In the genomic region with DNA sequence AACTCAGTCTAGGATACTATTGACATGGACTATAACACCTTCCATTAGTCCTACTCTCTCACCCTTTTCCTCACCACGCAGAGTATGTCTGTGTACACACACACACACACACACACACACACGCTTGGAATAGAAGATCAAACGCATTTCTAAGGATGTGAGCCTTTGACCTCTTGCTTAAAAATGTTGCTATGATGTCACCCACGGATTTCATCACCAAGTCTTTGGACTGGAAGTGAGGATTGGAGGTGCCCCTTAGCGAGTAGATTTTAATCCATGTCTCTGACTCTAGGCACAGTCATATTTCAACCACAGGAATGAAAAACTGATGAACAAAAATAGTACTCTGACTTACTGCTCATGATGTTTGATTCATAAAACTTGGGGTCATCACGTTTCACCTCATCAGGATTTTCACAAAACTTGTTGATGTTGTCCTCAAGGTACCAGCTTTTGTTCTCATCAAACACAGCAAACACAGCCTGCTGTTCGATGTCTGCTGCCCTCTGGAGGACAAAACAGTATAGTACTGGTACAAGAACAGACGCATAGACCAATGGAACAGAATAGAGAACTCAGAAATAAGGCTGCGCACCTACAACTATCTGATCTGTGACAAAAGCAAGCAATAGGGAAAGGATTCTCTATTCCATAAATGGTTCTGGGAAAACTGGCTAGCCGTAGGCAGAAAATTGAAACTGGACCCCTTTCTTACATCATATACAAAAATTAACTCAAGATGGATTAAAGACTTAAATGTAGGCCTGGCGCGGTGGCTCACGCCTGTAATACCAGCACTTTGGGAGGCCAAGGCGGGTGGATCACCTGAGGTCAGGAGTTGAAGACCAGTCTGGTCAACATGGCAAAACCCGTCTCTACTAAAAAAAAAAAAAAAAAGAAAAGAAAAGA, we compare ENCODE assay signal across 9 cellular contexts. TPM values are rescaled to one million over a fixed set of nuclear protein-coding genes. Genes with fewer than 3 reads are reported as not detected.
DNase-seq lines count a peak whose midpoint lies in the region; ATAC-seq and TF ChIP-seq lines count a peak whose summit lies in the region.
"Had no signal": no experiment of that assay in that cellular context is flagged by ENCODE, and none has a peak within 500 bp of the region (broad histone marks: within the 10 kb centered on the region; RNA-seq: fewer than 3 reads in every experiment).

No MANE protein-coding gene starts in this region.

- intact Hi-C loops in HCT116 (cut with micrococcal nuclease), result loop anchor here (1.0 to 10.0 kb wide), 3 partner anchors 80 to 943 kb away; no protein-coding TSS in a partner anchor

- no TSS peak for BruUV-seq in HCT116 (replicated peaks; lab: Mats Ljungman, UMichigan)

- CTCF ChIA-PET in HCT116 (lab: Charles Lee), result interaction anchor here (0.6 to 2.8 kb wide), 24 partner anchors 8 to 943 kb away, joined by 3 to 35 read pairs (median 4); a partner anchor contains a TSS

- TF ChIP-seq RAD21 in HCT116 (IDR thresholded peaks at IDR 0.05; ENCODE audit: low read depth), result peak; percentile 92

- RAD21 ChIA-PET in HCT116 (lab: Charles Lee; ENCODE audit: low non-redundant PET in 1 of 2, low total read pairs in 2 of 2, uncharacterized antibody in 2 of 2, unreplicated experiment in 2 of 2), result interaction anchor here (0.6 to 1.8 kb wide), 6 partner anchors 17 to 1522 kb away, joined by 3 to 6 read pairs (median 4); a partner anchor contains a TSS

- no peaks in the 10 kb centered on the region for H4K20me1 ChIP-seq in HCT116 (ENCODE audit: insufficient read depth)

- H3K27me3 Mint-ChIP-seq in T-helper 2 cell treated with Interferon-gamma antibody and Interleukin-4, amounts not matched to agents 5 μg/mL and 100 μg/mL, for 36 hours (ENCODE audit: low read depth), result no peaks in the 10 kb centered on the region
- H3K27me3 Mint-ChIP-seq: dendritic cell treated with granulocyte-macrophage colony-stimulating factor and Interleukin-4, amounts not matched to agents 40 ng/mL and 50 ng/mL, for 4 days had no signal

- H3K79me2 ChIP-seq in HCT116 (ENCODE audit: insufficient read depth, low read length), result no peaks in the 10 kb centered on the region

- peak; percentile 89 for ATAC-seq in HCT116

- H3K9me3 ChIP-seq in HCT116 (ENCODE audit: control insufficient read depth in 1 of 2, insufficient read depth in 1 of 2, low read depth in 1 of 2, low read length in 2 of 2), result no peaks in the 10 kb centered on the region

- no peak overlapping the region for H3K4me3 ChIP-seq in HCT116 (replicated peaks in 1 of 2; ENCODE audit: low read depth in 1 of 2, low read length in 2 of 2)
- no peak overlapping the region for H3K4me3 ChIP-seq in kidney epithelial cell (ENCODE audit: low read depth, low read length)

- H3K4me2 ChIP-seq in HCT116 (ENCODE audit: low read length), result no peak overlapping the region

- no peaks in the 10 kb centered on the region for H3K9me2 ChIP-seq in HCT116 (ENCODE audit: insufficient read depth)

- TF ChIP-seq CTCF in HCT116 (IDR thresholded peaks at IDR 0.05 in 2 of 3, conservative IDR thresholded peaks at IDR 0.05 in 1 of 3; ENCODE audit: borderline replicate concordance in 1 of 3, insufficient read depth in 1 of 3, low read depth in 2 of 3, low read length in 2 of 3) (peak; percentile 77 to 84 (median 82)), kidney epithelial cell (IDR thresholded peaks at IDR 0.05; ENCODE audit: insufficient read depth, low read length, poor library complexity, severe bottlenecking) (peak; percentile 73)

- H3K9me3 Mint-ChIP-seq in T-helper 2 cell treated with Interferon-gamma antibody and Interleukin-4, amounts not matched to agents 5 μg/mL and 100 μg/mL, for 36 hours, result no peaks in the 10 kb centered on the region
- H3K9me3 Mint-ChIP-seq: dendritic cell treated with granulocyte-macrophage colony-stimulating factor and Interleukin-4, amounts not matched to agents 40 ng/mL and 50 ng/mL, for 4 days had no signal

- H3K27me3 ChIP-seq in HCT116 (ENCODE audit: insufficient read depth, low read length) (no peaks in the 10 kb centered on the region), kidney epithelial cell (ENCODE audit: control insufficient read depth, insufficient read depth, low read length) (no peaks in the 10 kb centered on the region)

- peaks cover 2% of the 10 kb centered on the region for H3K36me3 Mint-ChIP-seq in T-helper 2 cell treated with Interferon-gamma antibody and Interleukin-4, amounts not matched to agents 5 μg/mL and 100 μg/mL, for 36 hours (ENCODE audit: low read depth)

- H3K27ac Mint-ChIP-seq in T-helper 2 cell treated with Interferon-gamma antibody and Interleukin-4, amounts not matched to agents 5 μg/mL and 100 μg/mL, for 36 hours, result no peak overlapping the region
- H3K27ac Mint-ChIP-seq: dendritic cell treated with granulocyte-macrophage colony-stimulating factor and Interleukin-4, amounts not matched to agents 40 ng/mL and 50 ng/mL, for 4 days had no signal

- H3K36me3 ChIP-seq in HCT116 (ENCODE audit: control insufficient read depth in 1 of 2, insufficient read depth in 2 of 2, low read length in 2 of 2) (no peaks in the 10 kb centered on the region), kidney epithelial cell (ENCODE audit: control insufficient read depth, insufficient read depth, low read length) (no peaks in the 10 kb centered on the region)

- no peak overlapping the region for H3K4me3 Mint-ChIP-seq in T-helper 2 cell treated with Interferon-gamma antibody and Interleukin-4, amounts not matched to agents 5 μg/mL and 100 μg/mL, for 36 hours
- H3K4me3 Mint-ChIP-seq: dendritic cell treated with granulocyte-macrophage colony-stimulating factor and Interleukin-4, amounts not matched to agents 40 ng/mL and 50 ng/mL, for 4 days had no signal

- no peaks in the 10 kb centered on the region for H3K4me1 ChIP-seq in HCT116 (ENCODE audit: control insufficient read depth in 1 of 2, insufficient read depth in 2 of 2, low read length in 2 of 2)

- POLR2A ChIA-PET in HCT116 (lab: Charles Lee), result no interaction called here

- peaks cover 6% of the 10 kb centered on the region for H3K4me1 Mint-ChIP-seq in T-helper 2 cell treated with Interferon-gamma antibody and Interleukin-4, amounts not matched to agents 5 μg/mL and 100 μg/mL, for 36 hours (ENCODE audit: low read depth)

- no peak overlapping the region for H3K27ac ChIP-seq in HCT116 (ENCODE audit: low read depth, low read length)
- H3K27ac ChIP-seq in caudate nucleus (ENCODE audit: low read depth, low read length), result no peak overlapping the region

- no peak for TF ChIP-seq POLR2A in HCT116 (IDR thresholded peaks at IDR 0.05; ENCODE audit: borderline replicate concordance, extremely low read depth, insufficient read depth, insufficient read length)

- DNase-seq in Daoy (ENCODE audit: low read depth) (peak; percentile 69), HCT116 (ENCODE audit: low read depth, low spot score) (peak; percentile 65), NCI-H1417 treated with DMSO at 0.1 percent for 48 hours (lab: John Stamatoyannopoulos, UW) (peak; percentile 32), caudate nucleus (lab: John Stamatoyannopoulos, UW) (peak in 34 of 61 donors; percentile 1 to 79 (median 11)), kidney epithelial cell (ENCODE audit: low read depth) (peak; percentile 29), ecto neural progenitor cell (ENCODE audit: low spot score) (no peak)
- DNase-seq in T-helper 2 cell treated with Interferon-gamma antibody and Interleukin-4, amounts not matched to agents 5 μg/mL and 100 μg/mL, for 36 hours (ENCODE audit: low spot score), result peak; percentile 37
- DNase-seq in stimulated activated CD4-positive, alpha-beta T cell treated with anti-CD3 and anti-CD28 coated beads, Interleukin-4, amount 100 ng/mL, for 24 hours, result peak; percentile 57

- peak overlapping the region; percentile 24 for H2AFZ ChIP-seq in HCT116 (ENCODE audit: low read depth, low read length, poor library complexity, severe bottlenecking)

- H3K9ac ChIP-seq in HCT116 (ENCODE audit: low read length), result no peak overlapping the region

TF ChIP-seq in HCT116, 20 proteins besides CTCF, POLR2A, EP300 and RAD21:
- TF ChIP-seq FOSL1 (IDR thresholded peaks at IDR 0.05; ENCODE audit: low read depth) (no peak), EGR1 (IDR thresholded peaks at IDR 0.05; ENCODE audit: low read depth) (no peak), YY1 (IDR thresholded peaks at IDR 0.05; ENCODE audit: extremely low read depth, insufficient replicate concordance, low read depth, low read length) (no peak), EZH2phosphoT487 (IDR thresholded peaks at IDR 0.05; ENCODE audit: borderline replicate concordance) (no peak), SIN3A (IDR thresholded peaks at IDR 0.05; ENCODE audit: low read depth) (no peak)

RNA-seq across cellular contexts. Expression of a gene that starts 39.9 kb away (rescaled TPM):
- total RNA-seq in Daoy (2014; rRNA removed; shearing (Covaris generic)), result not detected in 2 replicates
- total RNA-seq in HCT116 (2021; ENCODE audit: unreplicated experiment), result 0.37 TPM
- polyA plus RNA-seq in HCT116 (2012), result 0.05 and 0.07 TPM in 2 replicates
- total RNA-seq in kidney epithelial cell, result not detected in 2 replicates
